12 cellular contexts compared by ENCODE assay signal in the genomic region with DNA sequence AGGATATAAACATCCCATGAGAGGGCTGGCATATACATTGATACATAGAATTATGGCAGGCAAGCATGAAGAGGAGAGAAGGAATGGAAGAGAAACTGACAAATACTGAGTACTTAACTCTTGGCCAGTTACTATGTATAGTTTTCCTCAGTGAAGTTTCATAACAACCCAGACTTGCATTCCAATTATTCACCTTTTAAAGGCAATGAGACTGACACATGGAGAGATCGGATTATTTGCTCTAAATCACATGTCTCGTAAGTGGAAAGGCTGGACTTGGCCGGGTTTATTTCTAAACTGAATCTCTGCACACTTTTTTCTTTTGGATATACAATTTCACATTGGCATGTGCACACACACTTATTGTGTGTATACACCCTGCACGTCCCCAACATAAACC.
DNase-seq lines count a peak whose midpoint lies in the region; ATAC-seq and TF ChIP-seq lines count a peak whose summit lies in the region.
"Had no signal": no experiment of that assay in that cellular context is flagged by ENCODE, and none has a peak within 500 bp of the region (broad histone marks: within the 10 kb centered on the region; RNA-seq: fewer than 3 reads in every experiment).

No MANE protein-coding gene starts in this region.

- WGBS in heart right ventricle, 2 donors, result 72 to 82% methylated on average over 4 of the region's 4 CpGs

- ATAC-seq in left ventricle myocardium superior (peak; percentile 33), heart right ventricle (no peak), left lung (peak; percentile 82), GM19452 (IDR thresholded peaks at IDR 0.05; ENCODE audit: unreplicated experiment) (no peak)
- ATAC-seq: GM12878, GM23338 had no signal

- DNase-seq in left ventricle myocardium superior (no peak), heart right ventricle (no peak), left lung (no peak), retina (peak; percentile 22), KG1 (lab: John Stamatoyannopoulos, UW) (no peak)
- no peak for DNase-seq in NK-92 treated with Interleukin-12 subunit alpha and Interleukin-12 subunit beta, amount 100 ng/mL, for 24 hours (lab: John Stamatoyannopoulos, UW)
- DNase-seq: CD4-positive, alpha-beta T cell; DMS79; H7 had no signal

- H3K9me3 ChIP-seq in heart right ventricle, result no peaks in the 10 kb centered on the region
- H3K9me3 ChIP-seq in left lung, result no peaks in the 10 kb centered on the region

- H3K27me3 ChIP-seq in heart right ventricle, result no peaks in the 10 kb centered on the region
- no peaks in the 10 kb centered on the region for H3K27me3 ChIP-seq in left lung

- H3K4me3 ChIP-seq in heart right ventricle (no peak overlapping the region), left lung (no peak overlapping the region)
- H3K4me3 ChIP-seq: GM12878, GM23338 had no signal

- no peak for TF ChIP-seq CTCF in heart right ventricle (IDR thresholded peaks at IDR 0.05)
- TF ChIP-seq CTCF in left lung (IDR thresholded peaks at IDR 0.05), result no peak

- intact Hi-C loops in left ventricle myocardium superior (cut with micrococcal nuclease) (no loop called here), heart right ventricle (cut with DNase I) (no loop called here), left lung (cut with DNase I) (no loop called here)

- H3K27ac ChIP-seq in heart right ventricle (no peak overlapping the region), left lung (peak overlapping the region; percentile 48 to 63)

- H3K36me3 ChIP-seq in heart right ventricle, result peaks cover 0 to 2% (median 0%) of the 10 kb centered on the region in 9 donors
- no peaks in the 10 kb centered on the region for H3K36me3 ChIP-seq in left lung

- H3K4me1 ChIP-seq in heart right ventricle (peaks cover 0 to 12% (median 4%) of the 10 kb centered on the region in 9 donors), left lung (no peaks in the 10 kb centered on the region)

Comparison
In these comparisons a context has a peak if more than half of its experiments do, and no peak if none do; other contexts are left out.
1. ATAC-seq: peak in left ventricle myocardium superior (single experiment) and left lung (single experiment); none in heart right ventricle (0 of 8) and GM19452 (single experiment).
2. H3K27ac ChIP-seq: peak in left lung (2 of 2); none in heart right ventricle (0 of 10).